ENCODE assay signal across 11 cellular contexts in the genomic region with DNA sequence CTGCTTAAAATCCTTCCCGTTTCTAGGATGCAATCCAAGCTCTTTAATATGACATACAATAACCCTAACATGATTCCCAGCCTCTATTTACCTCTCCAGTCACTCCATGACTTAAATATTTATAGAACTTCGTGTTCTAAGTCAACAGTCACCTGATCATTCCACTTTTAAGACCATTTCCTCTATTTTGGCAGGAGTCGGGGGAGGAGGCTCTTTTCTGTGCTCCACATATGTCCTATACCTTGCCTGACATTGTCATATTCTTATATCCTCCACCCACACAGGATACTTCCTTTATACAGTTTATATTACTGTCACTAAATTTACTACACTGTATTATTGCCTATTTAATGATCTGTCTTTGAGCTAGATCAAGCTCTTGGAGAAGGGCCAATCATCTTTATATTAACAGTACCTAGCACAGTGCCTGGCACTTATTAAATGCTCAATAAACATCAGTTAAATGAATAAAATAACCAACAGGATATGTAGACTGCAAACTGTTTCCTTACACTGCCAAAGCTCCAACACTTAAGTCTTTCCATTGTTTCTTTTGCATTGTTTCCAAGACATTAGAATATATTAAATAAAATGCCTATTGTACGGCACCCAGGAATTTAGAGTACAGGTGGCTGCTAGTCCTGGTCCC. TPM values are rescaled to one million over a fixed set of nuclear protein-coding genes. Genes with fewer than 3 reads are reported as not detected.
DNase-seq lines count a peak whose midpoint lies in the region; ATAC-seq, FAIRE-seq and TF ChIP-seq lines count a peak whose summit lies in the region.
"Had no signal": no experiment of that assay in that cellular context is flagged by ENCODE, and none has a peak within 500 bp of the region (broad histone marks: within the 10 kb centered on the region; RNA-seq: fewer than 3 reads in every experiment).

No MANE protein-coding gene starts in this region.

- peak overlapping the region; percentile 2 for H3K27ac Mint-ChIP-seq in activated CD4-positive, alpha-beta memory T cell treated with anti-CD3 and anti-CD28 coated beads for 36 hours

- no peaks in the 10 kb centered on the region for H3K27me3 ChIP-seq in heart right ventricle
- H3K27me3 ChIP-seq in keratinocyte (ENCODE audit: control insufficient read depth, extremely low read depth, insufficient read depth, low read length), result no peaks in the 10 kb centered on the region
- H3K27me3 ChIP-seq in upper lobe of right lung, result no peaks in the 10 kb centered on the region
- H3K27me3 ChIP-seq: testis had no signal

- H4K20me1 ChIP-seq in keratinocyte (ENCODE audit: control insufficient read depth, extremely low read depth, insufficient read depth, low read length), result peaks cover 43% of the 10 kb centered on the region

- peak overlapping the region; percentile 84 for H3K4me2 ChIP-seq in keratinocyte (ENCODE audit: control insufficient read depth, extremely low read depth, insufficient read depth, low read depth, low read length)

- DNase-seq in heart right ventricle (no peak), Right ventricle myocardium inferior (ENCODE audit: missing footprints) (no peak), keratinocyte (ENCODE audit: low read depth, low spot score) (no peak), upper lobe of right lung (no peak), HuH-7.5 (ENCODE audit: low spot score) (no peak), GM13976 (ENCODE audit: low spot score) (no peak)
- DNase-seq in activated CD4-positive, alpha-beta memory T cell treated with anti-CD3 and anti-CD28 coated beads for 36 hours, result no peak
- DNase-seq: EL, NCI-H748 treated with DMSO at 0.1 percent for 48 hours, testis had no signal

- H3K36me3 ChIP-seq in heart right ventricle (no peaks in the 10 kb centered on the region), keratinocyte (ENCODE audit: control insufficient read depth in 2 of 2, extremely low read depth in 1 of 2, insufficient read depth in 2 of 2, low read length in 2 of 2) (no peaks in the 10 kb centered on the region), upper lobe of right lung (no peaks in the 10 kb centered on the region)

- CTCF ChIA-PET in activated CD4-positive, alpha-beta memory T cell treated with anti-CD3 and anti-CD28 coated beads for 36 hours (lab: Charles Lee), result interaction anchor here (9.6 kb wide), 1 partner anchor 29 kb away, joined by 57 read pairs; the partner anchor contains the start of gene EFNB2

- no peak overlapping the region for H3K9ac ChIP-seq in keratinocyte (ENCODE audit: control insufficient read depth, extremely low read depth, insufficient read depth, low read length)

- H3K9me3 ChIP-seq in heart right ventricle (no peaks in the 10 kb centered on the region), keratinocyte (ENCODE audit: control insufficient read depth, low read depth, low read length) (no peaks in the 10 kb centered on the region), upper lobe of right lung (no peaks in the 10 kb centered on the region)
- H3K9me3 ChIP-seq: testis had no signal

- H2AFZ ChIP-seq in keratinocyte (ENCODE audit: control insufficient read depth, low read length), result no peak overlapping the region

- H3K27ac ChIP-seq in heart right ventricle (peak overlapping the region in 3 of 10 donors; percentile 96 to 98 (median 96)), keratinocyte (ENCODE audit: control insufficient read depth, insufficient read depth, low read length) (no peak overlapping the region), upper lobe of right lung (peak overlapping the region; percentile 8)

- peaks cover 64% of the 10 kb centered on the region for H3K4me1 Mint-ChIP-seq in activated CD4-positive, alpha-beta memory T cell treated with anti-CD3 and anti-CD28 coated beads for 36 hours (ENCODE audit: low read depth)

- no peak for TF ChIP-seq CTCF in heart right ventricle (IDR thresholded peaks at IDR 0.05)
- no peak for TF ChIP-seq CTCF in keratinocyte (optimal IDR thresholded peaks at IDR 0.05 in 1 of 3, IDR thresholded peaks at IDR 0.05 in 1 of 3, conservative IDR thresholded peaks at IDR 0.05 in 1 of 3; ENCODE audit: extremely low read depth in 1 of 3, insufficient read depth in 2 of 3, low read length in 3 of 3)
- no peak for TF ChIP-seq CTCF in upper lobe of right lung (IDR thresholded peaks at IDR 0.05)
- no peak for TF ChIP-seq CTCF in GM13976 (IDR thresholded peaks at IDR 0.05; ENCODE audit: borderline replicate concordance, control extremely low read depth, extremely low read depth, insufficient read depth, missing control alignments)

- peaks cover 77% of the 10 kb centered on the region for H3K79me2 ChIP-seq in keratinocyte (ENCODE audit: control insufficient read depth, insufficient read depth, low read length)

- peak overlapping the region; percentile 98 for H3K4me3 Mint-ChIP-seq in activated CD4-positive, alpha-beta memory T cell treated with anti-CD3 and anti-CD28 coated beads for 36 hours

- peaks cover 19 to 78% (median 67%) of the 10 kb centered on the region in 9 donors for H3K4me1 ChIP-seq in heart right ventricle
- H3K4me1 ChIP-seq in keratinocyte (ENCODE audit: control insufficient read depth, extremely low read depth, insufficient read depth, low read length), result peaks cover 36% of the 10 kb centered on the region
- H3K4me1 ChIP-seq in upper lobe of right lung, result peaks cover 37% of the 10 kb centered on the region

- dilution Hi-C loops in keratinocyte (cut with MboI; ENCODE audit: extremely low pct_ligation_motif_present, low sequenced_read_pairs), result no loop called here

- no peaks in the 10 kb centered on the region for H3K9me3 Mint-ChIP-seq in activated CD4-positive, alpha-beta memory T cell treated with anti-CD3 and anti-CD28 coated beads for 36 hours

- peak overlapping the region in 7 of 10 donors; percentile 70 to 96 (median 88) for H3K4me3 ChIP-seq in heart right ventricle
- peak overlapping the region in 2 of 3 experiments; percentile 79 to 80 for H3K4me3 ChIP-seq in keratinocyte (ENCODE audit: control insufficient read depth in 2 of 3, extremely low read depth in 1 of 3, insufficient read depth in 2 of 3, low read depth in 1 of 3, low read length in 3 of 3)
- peak overlapping the region; percentile 85 for H3K4me3 ChIP-seq in upper lobe of right lung

- intact Hi-C loops in heart right ventricle (cut with DNase I), result loop anchor here in 4 of 10 donors (5.0 to 10.0 kb wide), 5 partner anchors 57 to 350 kb away; no protein-coding TSS in a partner anchor
- intact Hi-C loops in Right ventricle myocardium inferior (cut with DNase I), result no loop called here
- intact Hi-C loops in activated CD4-positive, alpha-beta memory T cell treated with anti-CD3 and anti-CD28 coated beads for 36 hours (cut with micrococcal nuclease), result loop anchor here (5.0 kb wide), 1 partner anchor 1428 kb away; no protein-coding TSS in a partner anchor
- intact Hi-C loops in upper lobe of right lung (cut with DNase I), result no loop called here

- in situ Hi-C loops in GM13976 (cut with MboI; ENCODE audit: low sequenced_read_pairs, unreplicated experiment), result no loop called here

- FAIRE-seq in keratinocyte (lab: Jason Lieb, UNC), result no peak

- no peak for ATAC-seq in heart right ventricle
- ATAC-seq in Right ventricle myocardium inferior, result no peak
- ATAC-seq in upper lobe of right lung, result no peak
- no peak for ATAC-seq in GM18868 (IDR thresholded peaks at IDR 0.05; ENCODE audit: unreplicated experiment)

- POLR2A ChIA-PET in activated CD4-positive, alpha-beta memory T cell treated with anti-CD3 and anti-CD28 coated beads for 36 hours (lab: Charles Lee), result interaction anchor here (1.2 kb wide), 1 partner anchor 30 kb away, joined by 3 read pairs; the partner anchor contains the start of gene EFNB2

- 41 to 47% methylated on average over 4 of the region's 4 CpGs for WGBS in heart right ventricle, 2 donors

- H3K36me3 Mint-ChIP-seq in activated CD4-positive, alpha-beta memory T cell treated with anti-CD3 and anti-CD28 coated beads for 36 hours, result peaks cover 15% of the 10 kb centered on the region

- H3K27me3 Mint-ChIP-seq in activated CD4-positive, alpha-beta memory T cell treated with anti-CD3 and anti-CD28 coated beads for 36 hours, result no peaks in the 10 kb centered on the region

- peaks cover 4% of the 10 kb centered on the region for H3K9me1 ChIP-seq in keratinocyte (ENCODE audit: control insufficient read depth, extremely low read depth, insufficient read depth, low read length)

RNA-seq across cellular contexts. Expression of gene ARGLU1, which starts 2.7 kb away (rescaled TPM):
- 10 to 100 TPM; 19.1 to 42.2 (median 29.6) TPM for total RNA-seq in heart right ventricle
- polyA plus RNA-seq in heart right ventricle, result 100 to 1,000 TPM in 1 of 2 donors, 10 to 100 TPM in 1; 28.3 to 148 TPM
- 26.0 TPM for total RNA-seq in Right ventricle myocardium inferior
- total RNA-seq in activated CD4-positive, alpha-beta memory T cell treated with anti-CD3 and anti-CD28 coated beads for 36 hours, result 10 to 100 TPM; 81.0 to 87.1 TPM
- 33.0 to 96.8 TPM (median 75.8 TPM) in 3 replicates for polyA plus RNA-seq in keratinocyte
- polyA plus RNA-seq in keratinocyte (2011; ENCODE audit: low read depth), result 302 TPM
- 14.5 and 18.8 TPM in 2 replicates for polyA plus RNA-seq in keratinocyte (2011; cell fraction: cytosol; rRNA removed)
- 213 and 302 TPM in 2 replicates for polyA plus RNA-seq in keratinocyte (2011; cell fraction: nucleus; rRNA removed)
- polyA plus RNA-seq in keratinocyte (2012; ENCODE audit: low replicate concordance), result 38.4 and 51.4 TPM in 2 replicates
- 1.2 to 14.4 TPM (median 6.1 TPM) in 3 replicates for polyA minus RNA-seq in keratinocyte
- 10.4 TPM for polyA minus RNA-seq in keratinocyte (2011; cell fraction: cytosol; rRNA and poly(A)+ RNA removed)
- 30.1 and 37.9 TPM in 2 replicates for polyA minus RNA-seq in keratinocyte (2011; cell fraction: nucleus; rRNA and poly(A)+ RNA removed)
- 122 TPM for total RNA-seq in upper lobe of right lung

RNA-seq across cellular contexts. Expression of gene EFNB2, which starts 29.8 kb away (rescaled TPM):
- 10 to 100 TPM in 9 of 10 donors, 1 to 10 TPM in 1; 9.7 to 21.1 (median 14.8) TPM for total RNA-seq in heart right ventricle
- 10 to 100 TPM; 11.8 to 14.1 TPM for polyA plus RNA-seq in heart right ventricle
- 9.6 TPM for total RNA-seq in Right ventricle myocardium inferior
- total RNA-seq in activated CD4-positive, alpha-beta memory T cell treated with anti-CD3 and anti-CD28 coated beads for 36 hours, result under 1 TPM in 1 of 2 experiments, not detected in 1; 0.07 TPM
- polyA plus RNA-seq in keratinocyte, result 29.4 to 68.0 TPM (median 38.9 TPM) in 3 replicates
- 15.9 TPM for polyA plus RNA-seq in keratinocyte (2011; ENCODE audit: low read depth)
- 29.4 and 32.8 TPM in 2 replicates for polyA plus RNA-seq in keratinocyte (2011; cell fraction: cytosol; rRNA removed)
- 74.1 and 79.8 TPM in 2 replicates for polyA plus RNA-seq in keratinocyte (2011; cell fraction: nucleus; rRNA removed)
- polyA plus RNA-seq in keratinocyte (2012; ENCODE audit: low replicate concordance), result 23.1 and 66.7 TPM in 2 replicates
- polyA minus RNA-seq in keratinocyte, result 49.3 to 103 TPM (median 57.1 TPM) in 3 replicates
- 43.4 TPM for polyA minus RNA-seq in keratinocyte (2011; cell fraction: cytosol; rRNA and poly(A)+ RNA removed)
- polyA minus RNA-seq in keratinocyte (2011; cell fraction: nucleus; rRNA and poly(A)+ RNA removed), result 64.7 and 91.4 TPM in 2 replicates
- 55.1 TPM for total RNA-seq in upper lobe of right lung
